ENCODE assay signal across 18 cellular contexts in the genomic region with DNA sequence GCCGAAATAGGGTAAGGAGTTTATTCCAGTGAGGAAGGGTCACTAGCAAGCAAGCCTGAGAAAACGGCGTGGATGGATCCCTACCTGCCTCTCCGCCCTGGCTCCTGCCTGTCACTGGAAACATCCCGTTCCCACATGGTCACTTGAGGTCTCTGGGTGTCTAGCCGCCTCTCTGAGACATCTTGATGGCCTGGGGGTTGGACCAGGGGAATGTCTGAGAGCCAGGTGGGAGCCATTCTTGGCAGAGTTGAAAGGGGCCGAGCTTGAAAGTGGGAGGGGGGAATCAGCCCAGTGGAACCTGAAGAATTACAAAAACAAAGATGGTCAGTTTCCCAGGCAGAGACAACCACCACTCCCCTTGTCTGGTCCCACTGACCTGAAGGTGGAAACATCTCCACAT. TPM values are rescaled to one million over a fixed set of nuclear protein-coding genes. Genes with fewer than 3 reads are reported as not detected.
DNase-seq lines count a peak whose midpoint lies in the region; ATAC-seq, FAIRE-seq and TF ChIP-seq lines count a peak whose summit lies in the region.
"Had no signal": no experiment of that assay in that cellular context is flagged by ENCODE, and none has a peak within 500 bp of the region (broad histone marks: within the 10 kb centered on the region; RNA-seq: fewer than 3 reads in every experiment).

No MANE protein-coding gene starts in this region.

- H3K4me3 ChIP-seq in breast epithelium (no peak overlapping the region), OCI-LY7 (ENCODE audit: low read depth, low read length, poor library complexity, severe bottlenecking) (no peak overlapping the region), K562 (no peak overlapping the region; the same call in 1 of the 2 replicates), skeletal muscle satellite cell (ENCODE audit: low read length) (no peak overlapping the region)

- BruUV-seq in MCF 10A (replicated peaks; lab: Mats Ljungman, UMichigan): no TSS peak
- BruUV-seq in OCI-LY7 (replicated peaks; lab: Mats Ljungman, UMichigan): no TSS peak
- no TSS peak for BruUV-seq in K562 (replicated peaks; lab: Mats Ljungman, UMichigan)

- H3K9me3 ChIP-seq in breast epithelium (no peaks in the 10 kb centered on the region), OCI-LY7 (ENCODE audit: low read length) (no peaks in the 10 kb centered on the region), K562 (replicated peaks; ENCODE audit: control insufficient read depth, insufficient read depth, low read depth, low read length) (no peaks in the 10 kb centered on the region), skeletal muscle satellite cell (replicated peaks; ENCODE audit: low read length) (no peaks in the 10 kb centered on the region)
- H3K9me3 ChIP-seq: gastrocnemius medialis, tibial nerve had no signal

- no peaks in the 10 kb centered on the region for H3K27me3 ChIP-seq in breast epithelium
- H3K27me3 ChIP-seq in K562 (ENCODE audit: control insufficient read depth in 2 of 2, insufficient read depth in 2 of 2, low read length in 2 of 2): no peaks in the 10 kb centered on the region
- no peaks in the 10 kb centered on the region for H3K27me3 ChIP-seq in skeletal muscle satellite cell (ENCODE audit: control insufficient read depth, insufficient read depth, low read length)
- H3K27me3 ChIP-seq: cardiac muscle cell, gastrocnemius medialis, tibial nerve had no signal

- TF ChIP-seq POLR2A in breast epithelium (IDR thresholded peaks at IDR 0.05) (no peak), K562 (conservative IDR thresholded peaks at IDR 0.05) (no peak)

- TF ChIP-seq CTCF in MCF 10A (IDR thresholded peaks at IDR 0.05; ENCODE audit: unreplicated experiment): no peak
- no peak for TF ChIP-seq CTCF in breast epithelium (IDR thresholded peaks at IDR 0.05)
- no peak for TF ChIP-seq CTCF in OCI-LY7 (conservative IDR thresholded peaks at IDR 0.05; ENCODE audit: low read length)
- TF ChIP-seq CTCF in K562 (IDR thresholded peaks at IDR 0.05 in 2 of 3, conservative IDR thresholded peaks at IDR 0.05 in 1 of 3; ENCODE audit: insufficient read depth in 2 of 3, low read depth in 1 of 3, low read length in 3 of 3): no peak

- H4K20me1 ChIP-seq in OCI-LY7 (ENCODE audit: insufficient read depth, low read length): no peaks in the 10 kb centered on the region
- no peaks in the 10 kb centered on the region for H4K20me1 ChIP-seq in K562 (replicated peaks; ENCODE audit: control insufficient read depth, insufficient read depth, low read length)

- POLR2A ChIA-PET in MCF 10A (lab: Yijun Ruan, JAX): interaction anchor here (0.9 to 1.6 kb wide), 2 partner anchors 10 to 41 kb away, joined by 4 to 5 read pairs; no protein-coding TSS in a partner anchor
- POLR2A ChIA-PET in OCI-LY7 (lab: Charles Lee): interaction anchor here (1.1 kb wide), 1 partner anchor 11 kb away, joined by 4 read pairs; no protein-coding TSS in a partner anchor
- POLR2A ChIA-PET in K562 (lab: Yijun Ruan, JAX): interaction anchor here (1.3 to 1.9 kb wide), 3 partner anchors 12 to 33 kb away, joined by 4 to 6 read pairs (median 6); no protein-coding TSS in a partner anchor

- no peak for ATAC-seq in K562

- TF ChIP-seq RAD21 in K562 (CRISPR knock-in tag; conservative IDR thresholded peaks at IDR 0.05 in 1 of 2, IDR thresholded peaks at IDR 0.05 in 1 of 2): no peak

- H3K4me1 ChIP-seq in breast epithelium (peaks cover 0 to 10% of the 10 kb centered on the region in 2 donors), OCI-LY7 (ENCODE audit: insufficient read depth, low read length, poor library complexity, severe bottlenecking) (peaks cover 17% of the 10 kb centered on the region), K562 (replicated peaks in 1 of 2; ENCODE audit: control insufficient read depth in 2 of 2, insufficient read depth in 2 of 2, low read length in 2 of 2) (peaks cover 17 to 25% of the 10 kb centered on the region in 2 experiments; a peak in 4 of 5 replicates), skeletal muscle satellite cell (ENCODE audit: control insufficient read depth, insufficient read depth, low read length) (peaks cover 17% of the 10 kb centered on the region)

- in situ Hi-C loops in K562 (cut with MboI): no loop called here

- FAIRE-seq in K562 (lab: Jason Lieb, UNC): no peak
- FAIRE-seq: endometrium, islet of Langerhans had no signal

- no peaks in the 10 kb centered on the region for H3K9me3 Mint-ChIP-seq in MCF 10A (ENCODE audit: unreplicated experiment)

- no peaks in the 10 kb centered on the region for H3K36me3 ChIP-seq in breast epithelium
- peaks cover 26% of the 10 kb centered on the region for H3K36me3 ChIP-seq in OCI-LY7 (ENCODE audit: insufficient read depth, low read length)
- H3K36me3 ChIP-seq in K562 (ENCODE audit: control insufficient read depth, insufficient read depth, low read length): peaks cover 35% of the 10 kb centered on the region; the same call in 2 of the 3 replicates
- peaks cover 9% of the 10 kb centered on the region for H3K36me3 ChIP-seq in skeletal muscle satellite cell (ENCODE audit: insufficient read depth, low read length)
- H3K36me3 ChIP-seq: cardiac muscle cell had no signal

- peaks cover 22% of the 10 kb centered on the region for H3K4me1 Mint-ChIP-seq in MCF 10A (ENCODE audit: insufficient read depth, unreplicated experiment)

- H3K27me3 Mint-ChIP-seq in MCF 10A (ENCODE audit: insufficient read depth, unreplicated experiment): no peaks in the 10 kb centered on the region

- H2AFZ ChIP-seq in OCI-LY7 (ENCODE audit: low read length) (no peak overlapping the region), K562 (ENCODE audit: low read depth, low read length) (no peak overlapping the region)

- H3K9ac ChIP-seq in K562 (ENCODE audit: insufficient read depth in 1 of 2, low read depth in 2 of 2, low read length in 2 of 2) (peak overlapping the region; percentile 71 to 81), skeletal muscle satellite cell (ENCODE audit: low read depth, low read length) (no peak overlapping the region)

- peak overlapping the region; percentile 35 for H3K4me3 Mint-ChIP-seq in MCF 10A (ENCODE audit: unreplicated experiment)

- intact Hi-C loops in MCF 10A (cut with micrococcal nuclease) (no loop called here), breast epithelium (cut with DNase I; ENCODE audit: low total_unique reads) (no loop called here), OCI-LY7 (cut with micrococcal nuclease; ENCODE audit: unreplicated experiment) (no loop called here), K562 (cut with micrococcal nuclease) (no loop called here)

- WGBS in K562 (ENCODE audit: insufficient coverage, low coverage, missing lambda C conversion rate): 90% methylated on average over 7 of the region's 7 CpGs

- H3K9me1 ChIP-seq in K562 (ENCODE audit: control insufficient read depth, insufficient read depth, low read length): no peaks in the 10 kb centered on the region

- H3K4me2 ChIP-seq in OCI-LY7 (ENCODE audit: low read length): peak overlapping the region; percentile 92; the same call in 1 of the 2 replicates
- H3K4me2 ChIP-seq in K562 (ENCODE audit: insufficient read depth, low read length): no peak overlapping the region; the same call in 1 of the 2 replicates
- H3K4me2 ChIP-seq in skeletal muscle satellite cell (ENCODE audit: low read length): peak overlapping the region; percentile 87

- H3K27ac ChIP-seq in breast epithelium (no peak overlapping the region), OCI-LY7 (ENCODE audit: low read depth, low read length, poor library complexity, severe bottlenecking) (no peak overlapping the region), K562 (ENCODE audit: extremely low read depth, low read depth, low read length) (no peak overlapping the region)
- H3K27ac ChIP-seq: cardiac muscle cell had no signal

- no peaks in the 10 kb centered on the region for H3K9me2 ChIP-seq in OCI-LY7 (ENCODE audit: insufficient read depth, low read length)

- no peak overlapping the region for H3K27ac Mint-ChIP-seq in MCF 10A (ENCODE audit: low read depth, unreplicated experiment)

- CTCF ChIA-PET in MCF 10A (lab: Yijun Ruan, JAX): interaction anchor here (2.5 kb wide), 1 partner anchor 18 kb away, joined by 14 read pairs; the partner anchor contains the start of gene PSORS1C2
- CTCF ChIA-PET in OCI-LY7 (lab: Charles Lee; ENCODE audit: unreplicated experiment): no interaction called here
- CTCF ChIA-PET in K562 (lab: Yijun Ruan, JAX; ENCODE audit: low intra/inter-chr PET ratio): no interaction called here

- peaks cover 15% of the 10 kb centered on the region for H3K36me3 Mint-ChIP-seq in MCF 10A (ENCODE audit: insufficient read depth, unreplicated experiment)

- H3K79me2 ChIP-seq in OCI-LY7 (ENCODE audit: insufficient read depth, low read depth, low read length): peaks cover 17% of the 10 kb centered on the region; the same call in 1 of the 2 replicates
- H3K79me2 ChIP-seq in K562 (ENCODE audit: control insufficient read depth, insufficient read depth, low read length): peaks cover 24% of the 10 kb centered on the region; the same call in 2 of the 3 replicates

- no peak for DNase-seq in MCF 10A (ENCODE audit: unreplicated experiment)
- DNase-seq in breast epithelium (ENCODE audit: low spot score in 2 of 2): no peak
- no peak for DNase-seq in OCI-LY7 (ENCODE audit: low spot score)
- no peak for DNase-seq in K562 (ENCODE audit: extremely low read depth in 1 of 4, low spot score in 3 of 4)
- DNase-seq in cerebellar nuclear complex (lab: John Stamatoyannopoulos, UW): no peak
- DNase-seq in effector CD8-positive, alpha-beta T cell (lab: John Stamatoyannopoulos, UW): no peak
- no peak for DNase-seq in stimulated activated CD4-positive, alpha-beta T cell treated with anti-CD3 and anti-CD28 coated beads, Interleukin-1b, Interleukin-23, amount 100 ng/mL, for 48 hours
- DNase-seq: activated CD4-positive, CD25-positive, alpha-beta regulatory T cell treated with anti-CD3 and anti-CD28 coated beads, Interleukin-2, amount 50 U/mL, for 72 hours; AML-193; gastrocnemius medialis; NCI-H2227 treated with DMSO at 0.1 percent for 48 hours had no signal

- TF ChIP-seq EP300 in K562 (IDR thresholded peaks at IDR 0.05; ENCODE audit: low read length): no peak

RNA-seq across cellular contexts. Expression of gene CCHCR1, which starts 1.0 kb away (rescaled TPM):
- total RNA-seq in MCF 10A (2022) (18.4 and 21.4 TPM in 2 replicates), breast epithelium (10 to 100 TPM; 10.9 to 17.1 (median 17.0) TPM), OCI-LY7 (2022) (31.5 and 33.0 TPM in 2 replicates), K562 (2014; rRNA removed) (37.6 and 40.3 TPM in 2 replicates), K562 (2014; rRNA removed; fragmentation: Illumina TruSeq; extraction: Trizol) (26.2 and 29.8 TPM in 2 replicates), K562 (2015; rRNA removed; fragmentation: Illumina TruSeq; extraction: Trizol) (32.2 and 34.8 TPM in 2 replicates), K562 (2021) (35.0 and 45.8 TPM in 2 replicates)
- total RNA-seq in OCI-LY7 (2014; rRNA removed; shearing (Covaris generic)): 23.9 and 33.0 TPM in 2 replicates
- total RNA-seq in K562 (2011; cell fraction: chromatin; rRNA removed; ENCODE audit: low replicate concordance): 107 and 201 TPM in 2 replicates
- total RNA-seq in K562 (2011; cell fraction: nucleolus; rRNA removed): 93.2 and 100 TPM in 2 replicates
- 98.8 and 128 TPM in 2 replicates for total RNA-seq in K562 (2011; cell fraction: nucleoplasm; rRNA removed)
- polyA plus RNA-seq in K562 (2011; rRNA removed) (31.2 and 32.0 TPM in 2 replicates), K562 (2014; fragmentation: Illumina TruSeq; extraction: Trizol) (29.3 and 36.1 TPM in 2 replicates), K562 (2014; fragmentation: Nextera tagmentation; extraction: Ambion mirVana) (1 to 10 TPM; 1.2 to 1.8 TPM), K562 (2014; rRNA removed) (45.9 and 47.3 TPM in 2 replicates)
- polyA plus RNA-seq in K562 (2011; cell fraction: cytosol; rRNA removed): 22.6 and 37.5 TPM in 2 replicates
- 98.6 and 137 TPM in 2 replicates for polyA plus RNA-seq in K562 (2011; cell fraction: nucleus; rRNA removed)
- 35.4 and 47.1 TPM in 2 replicates for polyA plus RNA-seq in K562 (2012)
- 22.0 and 24.5 TPM in 2 replicates for polyA minus RNA-seq in K562 (2011; rRNA and poly(A)+ RNA removed)
- polyA minus RNA-seq in K562 (2011; cell fraction: cytosol; rRNA and poly(A)+ RNA removed): 16.9 and 22.0 TPM in 2 replicates
- 41.9 and 47.2 TPM in 2 replicates for polyA minus RNA-seq in K562 (2011; cell fraction: nucleus; rRNA and poly(A)+ RNA removed)
- 14.2 and 15.3 TPM in 2 replicates for total RNA-seq in skeletal muscle satellite cell (2012; rRNA removed)

RNA-seq across cellular contexts. Expression of gene TCF19, which starts 1.7 kb away (rescaled TPM):
- total RNA-seq in MCF 10A (2022): 3.6 and 6.5 TPM in 2 replicates
- total RNA-seq in breast epithelium: 1 to 10 TPM; 2.3 to 8.5 (median 6.1) TPM
- total RNA-seq in OCI-LY7 (2014; rRNA removed; shearing (Covaris generic)): 61.6 and 63.2 TPM in 2 replicates
- total RNA-seq in OCI-LY7 (2022): 54.5 and 56.7 TPM in 2 replicates
- total RNA-seq in K562 (2011; cell fraction: chromatin; rRNA removed; ENCODE audit: low replicate concordance): 13.4 and 20.5 TPM in 2 replicates
- total RNA-seq in K562 (2011; cell fraction: nucleolus; rRNA removed): 14.2 and 21.0 TPM in 2 replicates
- total RNA-seq in K562 (2011; cell fraction: nucleoplasm; rRNA removed): 11.6 and 14.0 TPM in 2 replicates
- 42.5 and 68.9 TPM in 2 replicates for total RNA-seq in K562 (2014; rRNA removed)
- total RNA-seq in K562 (2014; rRNA removed; fragmentation: Illumina TruSeq; extraction: Trizol): 19.3 and 19.4 TPM in 2 replicates
- 29.6 and 33.1 TPM in 2 replicates for total RNA-seq in K562 (2015; rRNA removed; fragmentation: Illumina TruSeq; extraction: Trizol)
- total RNA-seq in K562 (2021): 30.2 and 31.1 TPM in 2 replicates
- 18.2 and 23.0 TPM in 2 replicates for polyA plus RNA-seq in K562 (2011; rRNA removed)
- polyA plus RNA-seq in K562 (2011; cell fraction: cytosol; rRNA removed): 18.2 and 36.2 TPM in 2 replicates
- polyA plus RNA-seq in K562 (2011; cell fraction: nucleus; rRNA removed): 27.6 and 49.1 TPM in 2 replicates
- polyA plus RNA-seq in K562 (2012): 25.4 and 39.5 TPM in 2 replicates
- polyA plus RNA-seq in K562 (2014; fragmentation: Illumina TruSeq; extraction: Trizol): 25.7 and 29.2 TPM in 2 replicates
- polyA plus RNA-seq in K562 (2014; fragmentation: Nextera tagmentation; extraction: Ambion mirVana): 1 to 10 TPM; 4.2 to 4.6 TPM
- 30.0 and 33.6 TPM in 2 replicates for polyA plus RNA-seq in K562 (2014; rRNA removed)
- polyA minus RNA-seq in K562 (2011; rRNA and poly(A)+ RNA removed): 10.6 and 12.5 TPM in 2 replicates
- 10.9 TPM in 2 replicates for polyA minus RNA-seq in K562 (2011; cell fraction: cytosol; rRNA and poly(A)+ RNA removed)
- 6.3 and 8.2 TPM in 2 replicates for polyA minus RNA-seq in K562 (2011; cell fraction: nucleus; rRNA and poly(A)+ RNA removed)
- total RNA-seq in skeletal muscle satellite cell (2012; rRNA removed): 13.4 and 19.2 TPM in 2 replicates

RNA-seq across cellular contexts. Expression of gene POU5F1, which starts 13.8 kb away (rescaled TPM):
- total RNA-seq in MCF 10A (2022): 1.5 and 2.0 TPM in 2 replicates
- total RNA-seq in breast epithelium: 1 to 10 TPM in 1 of 3 donors, under 1 TPM in 2; 0.64 to 4.5 (median 0.98) TPM
- total RNA-seq in OCI-LY7 (2014; rRNA removed; shearing (Covaris generic)): 0.44 TPM in 1 of 2 replicates, not detected in the other
- 0.86 and 1.4 TPM in 2 replicates for total RNA-seq in OCI-LY7 (2022)
- not detected in 2 replicates for total RNA-seq in K562 (2011; cell fraction: chromatin; rRNA removed; ENCODE audit: low replicate concordance)
- total RNA-seq in K562 (2011; cell fraction: nucleolus; rRNA removed): not detected in 2 replicates
- not detected in 2 replicates for total RNA-seq in K562 (2011; cell fraction: nucleoplasm; rRNA removed)
- not detected in 2 replicates for total RNA-seq in K562 (2014; rRNA removed)
- total RNA-seq in K562 (2014; rRNA removed; fragmentation: Illumina TruSeq; extraction: Trizol): not detected in 2 replicates
- not detected in 2 replicates for total RNA-seq in K562 (2015; rRNA removed; fragmentation: Illumina TruSeq; extraction: Trizol)
- total RNA-seq in K562 (2021): 2.0 and 2.3 TPM in 2 replicates
- not detected in 2 replicates for polyA plus RNA-seq in K562 (2011; rRNA removed)
- polyA plus RNA-seq in K562 (2011; cell fraction: cytosol; rRNA removed): 0.31 TPM in 1 of 2 replicates, not detected in the other
- polyA plus RNA-seq in K562 (2011; cell fraction: nucleus; rRNA removed): not detected in 2 replicates
- 0.13 and 0.58 TPM in 2 replicates for polyA plus RNA-seq in K562 (2012)
- polyA plus RNA-seq in K562 (2014; fragmentation: Illumina TruSeq; extraction: Trizol): not detected in 2 replicates
- under 1 TPM; 0.06 to 0.10 TPM for polyA plus RNA-seq in K562 (2014; fragmentation: Nextera tagmentation; extraction: Ambion mirVana)
- polyA plus RNA-seq in K562 (2014; rRNA removed): not detected in 2 replicates
- not detected in 2 replicates for polyA minus RNA-seq in K562 (2011; rRNA and poly(A)+ RNA removed)
- polyA minus RNA-seq in K562 (2011; cell fraction: cytosol; rRNA and poly(A)+ RNA removed): not detected in 2 replicates
- polyA minus RNA-seq in K562 (2011; cell fraction: nucleus; rRNA and poly(A)+ RNA removed): not detected in 2 replicates
- 0.25 and 0.66 TPM in 2 replicates for total RNA-seq in skeletal muscle satellite cell (2012; rRNA removed)
- total RNA-seq: gastrocnemius medialis, mononuclear cell had no signal
- polyA plus RNA-seq: cardiac muscle cell had no signal

RNA-seq across cellular contexts. Expression of gene PSORS1C2, which starts 17.8 kb away (rescaled TPM):
- not detected in 2 replicates for total RNA-seq in MCF 10A (2022)
- total RNA-seq in breast epithelium: not detected
- total RNA-seq in OCI-LY7 (2014; rRNA removed; shearing (Covaris generic)): not detected in 2 replicates
- total RNA-seq in OCI-LY7 (2022): not detected in 2 replicates
- total RNA-seq in K562 (2011; cell fraction: chromatin; rRNA removed; ENCODE audit: low replicate concordance): not detected in 2 replicates
- total RNA-seq in K562 (2011; cell fraction: nucleolus; rRNA removed): not detected in 2 replicates
- total RNA-seq in K562 (2011; cell fraction: nucleoplasm; rRNA removed): not detected in 2 replicates
- total RNA-seq in K562 (2014; rRNA removed): not detected in 2 replicates
- total RNA-seq in K562 (2014; rRNA removed; fragmentation: Illumina TruSeq; extraction: Trizol): not detected in 2 replicates
- not detected in 2 replicates for total RNA-seq in K562 (2015; rRNA removed; fragmentation: Illumina TruSeq; extraction: Trizol)
- not detected in 2 replicates for total RNA-seq in K562 (2021)
- not detected in 2 replicates for polyA plus RNA-seq in K562 (2011; rRNA removed)
- polyA plus RNA-seq in K562 (2011; cell fraction: cytosol; rRNA removed): not detected in 2 replicates
- not detected in 2 replicates for polyA plus RNA-seq in K562 (2011; cell fraction: nucleus; rRNA removed)
- polyA plus RNA-seq in K562 (2012): 0.07 TPM in 1 of 2 replicates, not detected in the other
- polyA plus RNA-seq in K562 (2014; fragmentation: Illumina TruSeq; extraction: Trizol): not detected in 2 replicates
- not detected for polyA plus RNA-seq in K562 (2014; fragmentation: Nextera tagmentation; extraction: Ambion mirVana)
- polyA plus RNA-seq in K562 (2014; rRNA removed): not detected in 2 replicates
- not detected in 2 replicates for polyA minus RNA-seq in K562 (2011; rRNA and poly(A)+ RNA removed)
- polyA minus RNA-seq in K562 (2011; cell fraction: cytosol; rRNA and poly(A)+ RNA removed): not detected in 2 replicates
- polyA minus RNA-seq in K562 (2011; cell fraction: nucleus; rRNA and poly(A)+ RNA removed): not detected in 2 replicates
- total RNA-seq in skeletal muscle satellite cell (2012; rRNA removed): not detected in 2 replicates
- total RNA-seq: cardiac muscle cell, gastrocnemius medialis, mononuclear cell, pulmonary artery endothelial cell, tibial nerve had no signal
- polyA plus RNA-seq: cardiac muscle cell had no signal

RNA-seq across cellular contexts. Expression of gene CDSN, which starts 36.4 kb away (rescaled TPM):
- 0.16 TPM in 1 of 2 replicates, not detected in the other for total RNA-seq in MCF 10A (2022)
- under 1 TPM in 1 of 3 donors, not detected in 2; 0.59 TPM for total RNA-seq in breast epithelium
- total RNA-seq in OCI-LY7 (2014; rRNA removed; shearing (Covaris generic)): not detected in 2 replicates
- total RNA-seq in OCI-LY7 (2022): not detected in 2 replicates
- not detected in 2 replicates for total RNA-seq in K562 (2011; cell fraction: chromatin; rRNA removed; ENCODE audit: low replicate concordance)
- total RNA-seq in K562 (2011; cell fraction: nucleolus; rRNA removed): not detected in 2 replicates
- total RNA-seq in K562 (2011; cell fraction: nucleoplasm; rRNA removed): not detected in 2 replicates
- total RNA-seq in K562 (2014; rRNA removed): not detected in 2 replicates
- not detected in 2 replicates for total RNA-seq in K562 (2014; rRNA removed; fragmentation: Illumina TruSeq; extraction: Trizol)
- not detected in 2 replicates for total RNA-seq in K562 (2015; rRNA removed; fragmentation: Illumina TruSeq; extraction: Trizol)
- total RNA-seq in K562 (2021): not detected in 2 replicates
- polyA plus RNA-seq in K562 (2011; rRNA removed): not detected in 2 replicates
- not detected in 2 replicates for polyA plus RNA-seq in K562 (2011; cell fraction: cytosol; rRNA removed)
- polyA plus RNA-seq in K562 (2011; cell fraction: nucleus; rRNA removed): not detected in 2 replicates
- polyA plus RNA-seq in K562 (2012): not detected in 2 replicates
- not detected in 2 replicates for polyA plus RNA-seq in K562 (2014; fragmentation: Illumina TruSeq; extraction: Trizol)
- polyA plus RNA-seq in K562 (2014; fragmentation: Nextera tagmentation; extraction: Ambion mirVana): not detected
- not detected in 2 replicates for polyA plus RNA-seq in K562 (2014; rRNA removed)
- polyA minus RNA-seq in K562 (2011; rRNA and poly(A)+ RNA removed): not detected in 2 replicates
- polyA minus RNA-seq in K562 (2011; cell fraction: cytosol; rRNA and poly(A)+ RNA removed): not detected in 2 replicates
- polyA minus RNA-seq in K562 (2011; cell fraction: nucleus; rRNA and poly(A)+ RNA removed): not detected in 2 replicates
- not detected in 2 replicates for total RNA-seq in skeletal muscle satellite cell (2012; rRNA removed)
- total RNA-seq: cardiac muscle cell, gastrocnemius medialis, mononuclear cell, pulmonary artery endothelial cell, tibial nerve had no signal
- polyA plus RNA-seq: cardiac muscle cell had no signal
